In the genomic region with DNA sequence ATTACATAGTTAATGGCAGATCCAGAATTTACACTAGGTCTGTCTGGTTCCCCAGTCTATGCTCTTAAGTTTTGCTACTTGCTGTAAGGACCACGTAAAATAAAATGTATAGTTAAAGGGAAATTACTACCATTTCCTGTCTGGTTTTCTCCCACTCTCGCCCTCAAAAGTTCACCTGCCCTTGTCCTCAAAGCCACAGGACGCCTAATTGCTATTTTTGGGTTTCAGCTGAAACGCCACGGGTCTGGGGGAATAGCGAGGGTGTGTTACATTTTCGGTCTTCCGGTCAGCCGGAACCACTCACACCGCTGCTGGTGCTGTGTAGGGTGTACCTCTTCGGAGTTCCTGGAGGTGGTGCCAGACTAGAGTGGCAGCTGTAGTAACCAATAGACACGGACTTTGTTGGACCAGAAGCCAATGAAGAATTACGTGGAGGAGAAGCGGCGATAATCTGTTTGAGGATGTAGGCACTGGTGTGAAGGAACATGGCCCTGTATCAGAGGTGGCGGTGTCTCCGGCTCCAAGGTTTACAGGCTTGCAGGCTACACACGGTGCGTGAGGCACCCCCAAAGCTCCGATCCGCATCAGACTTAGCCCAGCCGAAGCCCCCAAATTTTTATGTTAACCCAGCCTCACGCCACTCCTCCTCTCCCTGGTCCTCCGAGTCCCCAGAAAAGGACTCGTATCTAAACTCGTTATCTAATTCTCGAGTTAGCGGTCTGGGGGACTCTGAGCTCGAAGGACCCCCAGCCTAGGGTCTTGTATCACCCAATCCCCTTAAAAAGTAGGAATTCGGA, we compare ENCODE assay signal across 8 cellular contexts. TPM values are rescaled to one million over a fixed set of nuclear protein-coding genes. Genes with fewer than 3 reads are reported as not detected.
A peak's percentile ranks its signal among the peaks of the same experiment; 100 is the strongest.
DNase-seq lines count a peak whose midpoint lies in the region; ATAC-seq and TF ChIP-seq lines count a peak whose summit lies in the region.

A gene with protein sequence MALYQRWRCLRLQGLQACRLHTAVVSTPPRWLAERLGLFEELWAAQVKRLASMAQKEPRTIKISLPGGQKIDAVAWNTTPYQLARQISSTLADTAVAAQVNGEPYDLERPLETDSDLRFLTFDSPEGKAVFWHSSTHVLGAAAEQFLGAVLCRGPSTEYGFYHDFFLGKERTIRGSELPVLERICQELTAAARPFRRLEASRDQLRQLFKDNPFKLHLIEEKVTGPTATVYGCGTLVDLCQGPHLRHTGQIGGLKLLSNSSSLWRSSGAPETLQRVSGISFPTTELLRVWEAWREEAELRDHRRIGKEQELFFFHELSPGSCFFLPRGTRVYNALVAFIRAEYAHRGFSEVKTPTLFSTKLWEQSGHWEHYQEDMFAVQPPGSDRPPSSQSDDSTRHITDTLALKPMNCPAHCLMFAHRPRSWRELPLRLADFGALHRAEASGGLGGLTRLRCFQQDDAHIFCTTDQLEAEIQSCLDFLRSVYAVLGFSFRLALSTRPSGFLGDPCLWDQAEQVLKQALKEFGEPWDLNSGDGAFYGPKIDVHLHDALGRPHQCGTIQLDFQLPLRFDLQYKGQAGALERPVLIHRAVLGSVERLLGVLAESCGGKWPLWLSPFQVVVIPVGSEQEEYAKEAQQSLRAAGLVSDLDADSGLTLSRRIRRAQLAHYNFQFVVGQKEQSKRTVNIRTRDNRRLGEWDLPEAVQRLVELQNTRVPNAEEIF (plus strand): TSS at position 454 of the 797 bp plus-strand sequence. CDS start 32 bp downstream, at position 486.

- H3K9ac ChIP-seq in PC-3 (ENCODE audit: low read length): peak within 1 kb of the TSS; percentile 83
- peak within 1 kb of the TSS; percentile 99 for H3K9ac ChIP-seq in mucosa of stomach (ENCODE audit: low read length)

- BruUV-seq in PC-3 (replicated peaks; lab: Mats Ljungman, UMichigan): no TSS peak

- H3K4me3 ChIP-seq in PC-3 (ENCODE audit: low read length) (peak within 1 kb of the TSS; percentile 84), esophagus (ENCODE audit: low read depth in 1 of 2, low read length in 2 of 2) (peak within 1 kb of the TSS; percentile 56 to 86), mucosa of stomach (ENCODE audit: low read length) (peak within 1 kb of the TSS; percentile 88)

- POLR2A ChIA-PET in PC-3 (lab: Charles Lee; ENCODE audit: unreplicated experiment): interaction anchor here (0.7 kb wide), 1 partner anchor 15 kb away, joined by 4 read pairs; no protein-coding TSS in a partner anchor

- no peaks in the 10 kb centered on the region for H3K9me3 ChIP-seq in PC-3 (ENCODE audit: low read length)
- no peaks in the 10 kb centered on the region for H3K9me3 ChIP-seq in esophagus (ENCODE audit: control insufficient read depth in 2 of 2, insufficient read depth in 1 of 2, low read depth in 1 of 2, low read length in 1 of 2)
- no peaks in the 10 kb centered on the region for H3K9me3 ChIP-seq in mucosa of stomach (ENCODE audit: control insufficient read depth, low read length)

- H3K4me2 ChIP-seq in PC-3 (ENCODE audit: low read length): peak within 1 kb of the TSS; percentile 90

- DNase-seq in DMS153 (lab: John Stamatoyannopoulos, UW) (peak; percentile 99), PC-3 (peak; percentile 100), activated T-cell treated with anti-CD3 and anti-CD28 coated beads for 48 hours (ENCODE audit: low read depth) (peak; percentile 90)
- DNase-seq in stimulated activated CD8-positive, alpha-beta memory T cell treated with anti-CD3 and anti-CD28 coated beads, Interleukin-7, amount 100 ng/mL, for 1 hour (ENCODE audit: low read depth in 2 of 2): peak; percentile 83 to 86

- 0 out of 2 replicates have a peak, but pooled peaks have one; percentile 7 for TF ChIP-seq RAD21 in Ishikawa (IDR thresholded peaks at IDR 0.05; ENCODE audit: low read depth)

- no peak for TF ChIP-seq CTCF in PC-3 (conservative IDR thresholded peaks at IDR 0.05; ENCODE audit: low read depth, low read length)

- WGBS in esophagus, 2 donors: 0 to 1% methylated on average over 30 of the region's 30 CpGs

- no peaks in the 10 kb centered on the region for H3K9me2 ChIP-seq in PC-3 (replicated peaks; ENCODE audit: low read length)

- no peaks in the 10 kb centered on the region for H3K27me3 ChIP-seq in PC-3 (ENCODE audit: low read length)
- no peaks in the 10 kb centered on the region for H3K27me3 ChIP-seq in esophagus (ENCODE audit: control insufficient read depth in 1 of 2, insufficient read depth in 2 of 2, low read length in 2 of 2)
- no peaks in the 10 kb centered on the region for H3K27me3 ChIP-seq in mucosa of stomach (ENCODE audit: control insufficient read depth, insufficient read depth, low read length)

- no peaks in the 10 kb centered on the region for H4K20me1 ChIP-seq in PC-3 (ENCODE audit: low read length)

- intact Hi-C loops in PC-3 (cut with micrococcal nuclease): loop anchor here (5.0 kb wide), 1 partner anchor 40 kb away; no protein-coding TSS in a partner anchor

- CTCF ChIA-PET in PC-3 (lab: Charles Lee): interaction anchor here (0.6 to 0.8 kb wide), 2 partner anchors 30 to 435 kb away, joined by 3 read pairs; no protein-coding TSS in a partner anchor

- peaks cover 10% of the 10 kb centered on the region for H3K79me2 ChIP-seq in PC-3 (ENCODE audit: low read length)

- H2AFZ ChIP-seq in PC-3 (ENCODE audit: low read length): peak within 1 kb of the TSS; percentile 99

- ATAC-seq in GM21576 (IDR thresholded peaks at IDR 0.05; ENCODE audit: unreplicated experiment): peak; percentile 100
- ATAC-seq in PC-3: peak; percentile 99

- TF ChIP-seq EP300 in Ishikawa (IDR thresholded peaks at IDR 0.05; ENCODE audit: borderline replicate concordance): no peak

- H3F3A ChIP-seq in PC-3 (ENCODE audit: low read length, unreplicated experiment): no peaks in the 10 kb centered on the region

- H3K4me1 ChIP-seq in PC-3 (ENCODE audit: insufficient read depth, low read length) (peaks cover 7% of the 10 kb centered on the region), esophagus (ENCODE audit: control insufficient read depth in 2 of 2, insufficient read depth in 2 of 2, low read length in 1 of 2) (no peaks in the 10 kb centered on the region), mucosa of stomach (ENCODE audit: control insufficient read depth, insufficient read depth, low read length) (peaks cover 8% of the 10 kb centered on the region)

- H3K27ac ChIP-seq in PC-3 (ENCODE audit: low read length) (no peak within 1 kb of the TSS), esophagus (ENCODE audit: low read depth in 2 of 2, low read length in 1 of 2) (peak within 1 kb of the TSS; percentile 82 to 91)

- H3K36me3 ChIP-seq in PC-3 (ENCODE audit: low read depth, low read length) (peaks cover 20% of the 10 kb centered on the region), esophagus (ENCODE audit: control insufficient read depth in 2 of 2, insufficient read depth in 2 of 2, low read length in 1 of 2) (peaks cover 5 to 11% of the 10 kb centered on the region in 2 donors), mucosa of stomach (ENCODE audit: control insufficient read depth, insufficient read depth, low read length) (peaks cover 4% of the 10 kb centered on the region)

TF ChIP-seq in Ishikawa, 13 proteins besides CTCF, POLR2A, EP300 and RAD21:
- no peak for TF ChIP-seq CEBPB (IDR thresholded peaks at IDR 0.05)
- no peak for TF ChIP-seq NFIC (IDR thresholded peaks at IDR 0.05)
- peak; percentile 52; the same call in 1 of the 2 replicates for TF ChIP-seq TEAD4 (IDR thresholded peaks at IDR 0.05)
- no peak for TF ChIP-seq ZBTB7A (IDR thresholded peaks at IDR 0.05; ENCODE audit: low read depth)
- TF ChIP-seq, protein P1, sequence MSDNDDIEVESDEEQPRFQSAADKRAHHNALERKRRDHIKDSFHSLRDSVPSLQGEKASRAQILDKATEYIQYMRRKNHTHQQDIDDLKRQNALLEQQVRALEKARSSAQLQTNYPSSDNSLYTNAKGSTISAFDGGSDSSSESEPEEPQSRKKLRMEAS (IDR thresholded peaks at IDR 0.05): peak; percentile 85
- peak; percentile 71 for TF ChIP-seq USF1 (IDR thresholded peaks at IDR 0.05)
- peak; percentile 77; the same call in 1 of the 2 replicates for TF ChIP-seq TAF1 (IDR thresholded peaks at IDR 0.05; ENCODE audit: low read depth)
- TF ChIP-seq YY1 (IDR thresholded peaks at IDR 0.05; ENCODE audit: low read depth): peak; percentile 86
- peak; percentile 76; the same call in 1 of the 2 replicates for TF ChIP-seq TCF12 (IDR thresholded peaks at IDR 0.05; ENCODE audit: low read depth)

RNA-seq across cellular contexts. Expression of the gene that starts here (rescaled TPM):
- total RNA-seq in PC-3 (2014; rRNA removed): 56.2 and 61.6 TPM in 2 replicates
- 10 to 100 TPM; 14.1 to 26.7 TPM for polyA plus RNA-seq in esophagus
